Comparison of ENCODE assay signal across 11 cellular contexts in the genomic region with DNA sequence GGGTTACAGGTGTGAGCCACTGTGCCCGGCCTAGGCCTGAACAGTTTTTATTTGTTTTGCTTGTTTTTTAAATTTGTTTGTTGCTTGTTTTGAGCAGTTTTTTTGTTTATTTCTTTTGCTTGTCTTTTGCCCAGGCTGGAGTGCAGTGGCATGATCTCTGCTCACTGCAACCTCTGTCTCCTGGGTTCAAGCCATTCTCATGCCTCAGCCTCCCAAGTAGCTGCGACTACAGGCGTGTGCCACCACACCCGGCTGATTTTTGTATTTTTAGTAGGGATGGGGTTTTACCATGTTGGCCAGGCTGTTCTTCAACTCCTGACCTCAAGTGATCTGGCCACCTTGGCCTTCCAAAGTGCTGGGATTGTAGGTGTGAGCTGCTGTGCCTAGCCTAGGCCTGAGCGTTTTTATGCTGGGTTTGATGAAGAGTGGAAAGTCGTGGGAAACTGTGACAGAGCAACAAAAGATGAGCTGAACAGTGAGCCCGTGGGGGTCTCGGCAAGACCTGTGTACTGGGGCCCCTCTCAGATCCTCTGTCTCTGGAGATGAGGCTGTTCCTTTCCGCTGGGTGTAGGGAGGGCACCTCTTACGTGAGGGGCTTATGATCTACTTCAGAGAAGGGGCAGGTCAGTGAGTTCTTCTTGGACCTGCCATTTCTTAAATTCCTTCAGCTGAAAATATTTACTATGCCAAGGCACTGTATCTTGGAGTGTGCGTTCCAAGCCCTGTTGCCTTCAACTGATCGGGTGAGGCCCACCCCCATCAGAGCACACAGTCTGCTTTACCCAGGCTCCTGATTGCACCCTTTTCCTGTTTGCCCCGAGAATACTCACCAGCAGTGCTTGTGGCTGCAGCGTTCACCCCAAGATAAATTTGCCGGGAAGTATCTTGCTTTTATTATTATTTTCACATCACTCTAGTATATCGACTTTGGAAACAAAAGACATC.
DNase-seq lines count a peak whose midpoint lies in the region; ATAC-seq and TF ChIP-seq lines count a peak whose summit lies in the region.
"Had no signal": no experiment of that assay in that cellular context is flagged by ENCODE, and none has a peak within 500 bp of the region (broad histone marks: within the 10 kb centered on the region; RNA-seq: fewer than 3 reads in every experiment).

No MANE protein-coding gene starts in this region.

- no peaks in the 10 kb centered on the region for H3K9me3 Mint-ChIP-seq in activated T-cell treated with anti-CD3 and anti-CD28 coated beads, Interleukin-2, amount 50 U/mL, for 72 hours
- no peaks in the 10 kb centered on the region for H3K9me3 Mint-ChIP-seq in activated T-helper 2 cell treated with anti-CD3 and anti-CD28 coated beads, Interferon-gamma antibody, Interleukin-2, Interleukin-4, amounts not matched to agents 10 μg/mL and 5 μg/mL and 100 μg/mL, durations not matched to agents 14 hours and 24 hours and 36 hours

- H3K14ac ChIP-seq in mesenchymal stem cell (ENCODE audit: low read length in 2 of 2) = no peak overlapping the region

- H2AFZ ChIP-seq in mesenchymal stem cell (ENCODE audit: low read depth, low read length) = no peak overlapping the region

- H3K79me1 ChIP-seq in mesenchymal stem cell (replicated peaks; ENCODE audit: low read length, poor library complexity, severe bottlenecking) = peaks cover 15% of the 10 kb centered on the region

- H2AK5ac ChIP-seq in mesenchymal stem cell (ENCODE audit: low read length, severe bottlenecking) = peak overlapping the region; percentile 56

- H2BK15ac ChIP-seq in mesenchymal stem cell (ENCODE audit: low read depth, poor library complexity, severe bottlenecking) = no peak overlapping the region

- H4K8ac ChIP-seq in mesenchymal stem cell (ENCODE audit: low read length) = peak overlapping the region; percentile 61

- H3K27ac Mint-ChIP-seq in activated T-cell treated with anti-CD3 and anti-CD28 coated beads, Interleukin-2, amount 50 U/mL, for 72 hours = peak overlapping the region; percentile 99
- peak overlapping the region; percentile 99 for H3K27ac Mint-ChIP-seq in activated T-helper 2 cell treated with anti-CD3 and anti-CD28 coated beads, Interferon-gamma antibody, Interleukin-2, Interleukin-4, amounts not matched to agents 10 μg/mL and 5 μg/mL and 100 μg/mL, durations not matched to agents 14 hours and 24 hours and 36 hours

- H4K91ac ChIP-seq in mesenchymal stem cell (ENCODE audit: low read length) = no peak overlapping the region

- H3K4me1 ChIP-seq in mesenchymal stem cell (ENCODE audit: control insufficient read depth, insufficient read depth, low read depth, low read length) (peaks cover 61% of the 10 kb centered on the region), suprapubic skin (peaks cover 88% of the 10 kb centered on the region)

- no peaks in the 10 kb centered on the region for H3K27me3 Mint-ChIP-seq in activated T-cell treated with anti-CD3 and anti-CD28 coated beads, Interleukin-2, amount 50 U/mL, for 72 hours (ENCODE audit: low read depth)
- no peaks in the 10 kb centered on the region for H3K27me3 Mint-ChIP-seq in activated T-helper 2 cell treated with anti-CD3 and anti-CD28 coated beads, Interferon-gamma antibody, Interleukin-2, Interleukin-4, amounts not matched to agents 10 μg/mL and 5 μg/mL and 100 μg/mL, durations not matched to agents 14 hours and 24 hours and 36 hours (ENCODE audit: low read depth)

- H3K36me3 ChIP-seq in mesenchymal stem cell (ENCODE audit: control insufficient read depth in 1 of 2, insufficient read depth in 2 of 2, low read depth in 1 of 2, low read length in 2 of 2) (peaks cover 17 to 35% of the 10 kb centered on the region in 2 experiments), suprapubic skin (no peaks in the 10 kb centered on the region)

- H3K36me3 Mint-ChIP-seq in activated T-cell treated with anti-CD3 and anti-CD28 coated beads, Interleukin-2, amount 50 U/mL, for 72 hours (ENCODE audit: insufficient read depth in 2 of 2) = peaks cover 9 to 26% of the 10 kb centered on the region in 2 donors
- H3K36me3 Mint-ChIP-seq in activated T-helper 2 cell treated with anti-CD3 and anti-CD28 coated beads, Interferon-gamma antibody, Interleukin-2, Interleukin-4, amounts not matched to agents 10 μg/mL and 5 μg/mL and 100 μg/mL, durations not matched to agents 14 hours and 24 hours and 36 hours (ENCODE audit: low read depth) = peaks cover 59% of the 10 kb centered on the region

- no peak overlapping the region for H3K9ac ChIP-seq in mesenchymal stem cell (ENCODE audit: low read length)

- no peak for ATAC-seq in activated T-cell treated with anti-CD3 and anti-CD28 coated beads, Interleukin-2, amount 50 U/mL, for 72 hours (replicated peaks in 1 of 2)
- no peak for ATAC-seq in HG02763 (IDR thresholded peaks at IDR 0.05; ENCODE audit: unreplicated experiment)

- no peak overlapping the region for H2BK5ac ChIP-seq in mesenchymal stem cell (ENCODE audit: low read depth, low read length, poor library complexity, severe bottlenecking)

- peaks cover 89% of the 10 kb centered on the region for H3K4me1 Mint-ChIP-seq in activated T-cell treated with anti-CD3 and anti-CD28 coated beads, Interleukin-2, amount 50 U/mL, for 72 hours (ENCODE audit: low read depth)
- H3K4me1 Mint-ChIP-seq in activated T-helper 2 cell treated with anti-CD3 and anti-CD28 coated beads, Interferon-gamma antibody, Interleukin-2, Interleukin-4, amounts not matched to agents 10 μg/mL and 5 μg/mL and 100 μg/mL, durations not matched to agents 14 hours and 24 hours and 36 hours (ENCODE audit: low read depth) = peaks cover 66% of the 10 kb centered on the region

- H3K27me3 ChIP-seq in mesenchymal stem cell (ENCODE audit: control insufficient read depth in 1 of 2, insufficient read depth in 1 of 2, low read length in 2 of 2) (no peaks in the 10 kb centered on the region), suprapubic skin (no peaks in the 10 kb centered on the region)

- H2BK12ac ChIP-seq in mesenchymal stem cell (ENCODE audit: low read length in 2 of 2) = peak overlapping the region in 1 of 2 experiments; percentile 56

- no peak overlapping the region for H3K4me2 ChIP-seq in mesenchymal stem cell (ENCODE audit: low read length, poor library complexity, severe bottlenecking)

- H2BK120ac ChIP-seq in mesenchymal stem cell (ENCODE audit: low read depth, low read length) = no peak overlapping the region

- no peak overlapping the region for H3K23ac ChIP-seq in mesenchymal stem cell (ENCODE audit: low read length in 2 of 2)

- no peak for TF ChIP-seq POLR2A in suprapubic skin (IDR thresholded peaks at IDR 0.05)

- H3K4me3 ChIP-seq in mesenchymal stem cell (ENCODE audit: insufficient read depth in 1 of 2, low read depth in 1 of 2, low read length in 2 of 2) = no peak overlapping the region
- no peak overlapping the region for H3K4me3 ChIP-seq in suprapubic skin

- H3K4ac ChIP-seq in mesenchymal stem cell (ENCODE audit: low read depth in 1 of 2, low read length in 2 of 2) = no peak overlapping the region

- no peak for DNase-seq in activated T-cell treated with anti-CD3 and anti-CD28 coated beads, Interleukin-2, amount 50 U/mL, for 72 hours
- DNase-seq in activated T-cell treated with anti-CD3 and anti-CD28 coated beads for 4 hours (no peak), mesenchymal stem cell (no peak), suprapubic skin (ENCODE audit: low spot score in 2 of 2) (no peak), SIG-M5 (lab: John Stamatoyannopoulos, UW) (no peak)
- DNase-seq in activated T-helper 2 cell treated with anti-CD3 and anti-CD28 coated beads, Interferon-gamma antibody, Interleukin-2, Interleukin-4, amounts not matched to agents 10 μg/mL and 5 μg/mL and 100 μg/mL, durations not matched to agents 14 hours and 24 hours and 36 hours (ENCODE audit: low spot score) = no peak
- DNase-seq in activated CD4-positive, CD25-positive, alpha-beta regulatory T cell treated with anti-CD3 and anti-CD28 coated beads, Interleukin-2, amount 50 U/mL, for 72 hours = no peak
- DNase-seq: NCI-H2081 treated with DMSO at 0.1 percent for 48 hours; RPMI8226; stimulated activated CD4-positive, alpha-beta T cell treated with anti-CD3 and anti-CD28 coated beads, Interleukin-2, amount 100 ng/mL, for 48 hours had no signal

- no peaks in the 10 kb centered on the region for H3K9me3 ChIP-seq in mesenchymal stem cell (ENCODE audit: control insufficient read depth, low read length)
- H3K9me3 ChIP-seq in suprapubic skin = no peaks in the 10 kb centered on the region

- no peak for TF ChIP-seq CTCF in suprapubic skin (IDR thresholded peaks at IDR 0.05)

- H3K4me3 Mint-ChIP-seq in activated T-cell treated with anti-CD3 and anti-CD28 coated beads, Interleukin-2, amount 50 U/mL, for 72 hours = peak overlapping the region; percentile 97 to 99
- peak overlapping the region; percentile 99 for H3K4me3 Mint-ChIP-seq in activated T-helper 2 cell treated with anti-CD3 and anti-CD28 coated beads, Interferon-gamma antibody, Interleukin-2, Interleukin-4, amounts not matched to agents 10 μg/mL and 5 μg/mL and 100 μg/mL, durations not matched to agents 14 hours and 24 hours and 36 hours (ENCODE audit: low read depth)

- no peak overlapping the region for H3K27ac ChIP-seq in mesenchymal stem cell (ENCODE audit: low read length, poor library complexity, severe bottlenecking)
- peak overlapping the region; percentile 44 for H3K27ac ChIP-seq in suprapubic skin

- intact Hi-C loops in activated T-helper 2 cell treated with anti-CD3 and anti-CD28 coated beads, Interferon-gamma antibody, Interleukin-2, Interleukin-4, amounts not matched to agents 10 μg/mL and 5 μg/mL and 100 μg/mL, durations not matched to agents 14 hours and 24 hours and 36 hours (cut with micrococcal nuclease) = no loop called here

- H3K18ac ChIP-seq in mesenchymal stem cell (ENCODE audit: low read depth in 1 of 2, low read length in 2 of 2) = peak overlapping the region in 1 of 2 experiments; percentile 19

- 95% methylated on average over 15 of the region's 16 CpGs for WGBS in mesenchymal stem cell
- 89% methylated on average over 16 of the region's 16 CpGs for WGBS in suprapubic skin

- TF ChIP-seq EP300 in suprapubic skin (IDR thresholded peaks at IDR 0.05) = no peak
